8 cellular contexts compared by ENCODE assay signal in genomic region chr1:30339866-30340265, GRCh38.
"Had no signal": no experiment of that assay in that cellular context is flagged by ENCODE, and none has a peak within 500 bp of the region (broad histone marks: within the 10 kb centered on the region; RNA-seq: fewer than 3 reads in every experiment).

No MANE protein-coding gene starts in this region.

- DNase-seq: GDM1, GF-D8 had no signal

- ATAC-seq: GM12878 had no signal

- FAIRE-seq: G401.6, GM12878, GM12891, GM12892, GM18507, GM19239 had no signal

- H3K4me3 ChIP-seq: GM12878 had no signal
